ENCODE assay signal across 17 cellular contexts in genomic region chr5:83312672-83313071, GRCh38.
DNase-seq lines count a peak whose midpoint lies in the region; ATAC-seq and TF ChIP-seq lines count a peak whose summit lies in the region.
"Had no signal": no experiment of that assay in that cellular context is flagged by ENCODE, and none has a peak within 500 bp of the region (broad histone marks: within the 10 kb centered on the region; RNA-seq: fewer than 3 reads in every experiment).

No MANE protein-coding gene starts in this region.

- intact Hi-C loops in right cardiac atrium (cut with DNase I) (no loop called here), spleen (cut with DNase I; ENCODE audit: low total_unique reads) (no loop called here)

- WGBS in right cardiac atrium, result 80% methylated on average over 2 of the region's 2 CpGs
- WGBS in spleen, 5 donors, result 39 to 78% (median 51%) methylated on average over 2 of the region's 2 CpGs

- in situ Hi-C loops in KBM-7 (cut with MboI; ENCODE audit: low pct_unique_long_range_greater_than_20kb, low sequenced_read_pairs), result no loop called here

- H3K27me3 ChIP-seq in OCI-LY3 (ENCODE audit: low read depth, low read length), result no peaks in the 10 kb centered on the region
- no peaks in the 10 kb centered on the region for H3K27me3 ChIP-seq in right cardiac atrium (ENCODE audit: control insufficient read depth, insufficient read depth)
- no peaks in the 10 kb centered on the region for H3K27me3 ChIP-seq in spleen (replicated peaks in 1 of 7)
- H3K27me3 ChIP-seq: BLaER1, MG63 had no signal

- H3K79me2 ChIP-seq in OCI-LY3 (ENCODE audit: low read length), result no peaks in the 10 kb centered on the region

- H3K9ac ChIP-seq in OCI-LY3 (ENCODE audit: low read length), result no peak overlapping the region
- H3K9ac ChIP-seq: BLaER1 had no signal

- TF ChIP-seq POLR2A in spleen (IDR thresholded peaks at IDR 0.05), result no peak

- H3K4me3 ChIP-seq in OCI-LY3 (ENCODE audit: low read length), result no peak overlapping the region
- no peak overlapping the region for H3K4me3 ChIP-seq in right cardiac atrium (ENCODE audit: low read length)
- H3K4me3 ChIP-seq in spleen, result no peak overlapping the region
- H3K4me3 ChIP-seq: BLaER1, MG63 had no signal

- DNase-seq in KBM-7 (peak; percentile 66), right cardiac atrium (no peak), spleen (no peak)
- no peak for DNase-seq in activated T-cell treated with anti-CD3 and anti-CD28 coated beads, Interleukin-2, amount 50 U/mL, for 48 hours
- no peak for DNase-seq in activated CD4-positive, alpha-beta T cell treated with anti-CD3 and anti-CD28 coated beads for 48 hours
- DNase-seq: activated CD4-positive, alpha-beta T cell treated with anti-CD3 and anti-CD28 coated beads, Interleukin-2, amount 10 ng/mL, durations not matched to agents 24 days and 14 days; activated CD8-positive, alpha-beta memory T cell treated with anti-CD3 and anti-CD28 coated beads, Interleukin-2, amount 50 U/mL, for 48 hours; erythroblast; MG63; NCI-H2081 treated with DMSO at 0.1 percent for 48 hours; NCI-H69; occipital lobe; stimulated activated CD4-positive, alpha-beta T cell treated with anti-CD3 and anti-CD28 coated beads, Interleukin-4, amount 100 ng/mL, for 24 hours; stimulated activated CD8-positive, alpha-beta memory T cell treated with anti-CD3 and anti-CD28 coated beads, Interleukin-4, amount 100 ng/mL, for 48 hours had no signal

- H3K9me3 ChIP-seq in OCI-LY3 (ENCODE audit: insufficient read depth, low read length) (no peaks in the 10 kb centered on the region), right cardiac atrium (ENCODE audit: control insufficient read depth, low read length) (no peaks in the 10 kb centered on the region), spleen (peaks cover 0 to 19% (median 15%) of the 10 kb centered on the region in 8 donors)

- TF ChIP-seq CTCF in OCI-LY3 (IDR thresholded peaks at IDR 0.05; ENCODE audit: low read depth, low read length), result no peak
- no peak for TF ChIP-seq CTCF in spleen (IDR thresholded peaks at IDR 0.05 in 8 of 11, conservative IDR thresholded peaks at IDR 0.05 in 3 of 11)

- H3K36me3 ChIP-seq in OCI-LY3 (replicated peaks; ENCODE audit: low read depth, low read length) (no peaks in the 10 kb centered on the region), spleen (no peaks in the 10 kb centered on the region)
- H3K36me3 ChIP-seq: BLaER1 had no signal

- ATAC-seq in right cardiac atrium (peak; percentile 31 to 51), GM18858 (IDR thresholded peaks at IDR 0.05; ENCODE audit: unreplicated experiment) (no peak)

- H3K4me2 ChIP-seq in OCI-LY3 (ENCODE audit: low read length), result peak overlapping the region; percentile 32
- H3K4me2 ChIP-seq: BLaER1 had no signal

- H3K27ac ChIP-seq in OCI-LY3 (ENCODE audit: low read length) (no peak overlapping the region), right cardiac atrium (ENCODE audit: low read length) (no peak overlapping the region), spleen (peak overlapping the region in 7 of 8 donors; percentile 39 to 88 (median 72))
- H3K27ac ChIP-seq: BLaER1 had no signal

- no peaks in the 10 kb centered on the region for H4K20me1 ChIP-seq in OCI-LY3 (ENCODE audit: insufficient read depth, low read length)
- H4K20me1 ChIP-seq: BLaER1 had no signal

- H2AFZ ChIP-seq in OCI-LY3 (ENCODE audit: low read depth, low read length), result no peak overlapping the region

- H3K4me1 ChIP-seq in OCI-LY3 (ENCODE audit: low read length) (peaks cover 16% of the 10 kb centered on the region), right cardiac atrium (ENCODE audit: control insufficient read depth, insufficient read depth, low read length) (no peaks in the 10 kb centered on the region), spleen (peaks cover 0 to 12% (median 0%) of the 10 kb centered on the region in 6 donors)
- H3K4me1 ChIP-seq: BLaER1 had no signal

Comparison
In these comparisons a context has a peak if more than half of its experiments do, and no peak if none do; other contexts are left out.
1. H3K27ac ChIP-seq: peak in spleen (7 of 8); none in OCI-LY3 (single experiment) and right cardiac atrium (single experiment).